In genomic region chr1:25247829-25248754, GRCh38 we compare ENCODE assay signal across 8 cellular contexts. TPM values are rescaled to one million over a fixed set of nuclear protein-coding genes. Genes with fewer than 3 reads are reported as not detected.
DNase-seq lines count a peak whose midpoint lies in the region; ATAC-seq, FAIRE-seq and TF ChIP-seq lines count a peak whose summit lies in the region.

No MANE protein-coding gene starts in this region.

- no peaks in the 10 kb centered on the region for H3K27me3 Mint-ChIP-seq in activated naive CD8-positive, alpha-beta T cell treated with anti-CD3 and anti-CD28 coated beads for 36 hours

- TF ChIP-seq CTCF in GM13976 (IDR thresholded peaks at IDR 0.05; ENCODE audit: borderline replicate concordance, control extremely low read depth, extremely low read depth, insufficient read depth, missing control alignments), result peak; percentile 23
- TF ChIP-seq CTCF in HepG2 (CRISPR knock-in tag; IDR thresholded peaks at IDR 0.05), result peak; percentile 73

- no peak for TF ChIP-seq POLR2A in HepG2 (IDR thresholded peaks at IDR 0.05; ENCODE audit: insufficient read depth in 1 of 2, low read depth in 2 of 2, low read length in 2 of 2)

- no peaks in the 10 kb centered on the region for H3K9me3 Mint-ChIP-seq in activated naive CD8-positive, alpha-beta T cell treated with anti-CD3 and anti-CD28 coated beads for 36 hours

- peaks cover 36% of the 10 kb centered on the region for H3K79me2 ChIP-seq in HepG2 (ENCODE audit: insufficient read depth, low read length)

- intact Hi-C loops in HepG2 (cut with micrococcal nuclease; ENCODE audit: unreplicated experiment), result loop anchor here (5.0 kb wide), 1 partner anchor 89 kb away; the partner anchor contains the start of gene TMEM50A

- H3K27ac Mint-ChIP-seq in activated naive CD8-positive, alpha-beta T cell treated with anti-CD3 and anti-CD28 coated beads for 36 hours, result peak overlapping the region; percentile 99

- TF ChIP-seq RAD21 in HepG2 (CRISPR knock-in tag; IDR thresholded peaks at IDR 0.05), result peak; percentile 61

- H3K9ac ChIP-seq in HepG2 (ENCODE audit: insufficient read depth, low read depth, low read length), result peak overlapping the region; percentile 69

- peaks cover 32% of the 10 kb centered on the region for H3K4me1 Mint-ChIP-seq in activated naive CD8-positive, alpha-beta T cell treated with anti-CD3 and anti-CD28 coated beads for 36 hours

- peaks cover 24% of the 10 kb centered on the region for H4K20me1 ChIP-seq in HepG2 (ENCODE audit: insufficient read depth, low read length)

- H3K4me1 ChIP-seq in HepG2 (ENCODE audit: insufficient read depth, low read length) (peaks cover 41% of the 10 kb centered on the region), urinary bladder (ENCODE audit: insufficient read depth) (peaks cover 2% of the 10 kb centered on the region)

- 37% methylated on average over 19 of the region's 30 CpGs for WGBS in HepG2 (ENCODE audit: low lambda C conversion rate)
- 21% methylated on average over 30 of the region's 30 CpGs for WGBS in urinary bladder

- H3K4me3 Mint-ChIP-seq in activated naive CD8-positive, alpha-beta T cell treated with anti-CD3 and anti-CD28 coated beads for 36 hours, result peak overlapping the region; percentile 88

- POLR2A ChIA-PET in HepG2 (lab: Yijun Ruan, JAX), result interaction anchor here (0.6 to 1.4 kb wide), 18 partner anchors 8 to 523 kb away, joined by 3 to 59 read pairs (median 3); partner anchors contain the start of genes LDLRAP1, SYF2 and TMEM50A

- peak overlapping the region; percentile 89 for H3K4me2 ChIP-seq in HepG2 (ENCODE audit: low read depth, low read length)

- BruUV-seq in HepG2 (replicated peaks; lab: Mats Ljungman, UMichigan), result no TSS peak

- no peaks in the 10 kb centered on the region; a peak in 1 of 5 replicates for H3K27me3 ChIP-seq in HepG2 (ENCODE audit: control insufficient read depth in 1 of 2, insufficient read depth in 2 of 2, low read length in 2 of 2)

- H3K4me3 ChIP-seq in HepG2 (replicated peaks in 1 of 3; ENCODE audit: insufficient read depth in 1 of 3, low read depth in 2 of 3, low read length in 3 of 3) (peak overlapping the region; percentile 68 to 96 (median 93)), urinary bladder (ENCODE audit: low read depth, low read length) (peak overlapping the region; percentile 51)

- in situ Hi-C loops in GM13976 (cut with MboI; ENCODE audit: low sequenced_read_pairs, unreplicated experiment), result loop anchor here (10.0 kb wide), 1 partner anchor 97 kb away; no protein-coding TSS in a partner anchor
- in situ Hi-C loops in HepG2 (cut with HindIII; ENCODE audit: extremely low pct_ligation_motif_present, low pct_unique_long_range_greater_than_20kb), result no loop called here

- DNase-seq in GM13976 (ENCODE audit: low spot score) (no peak), HepG2 (ENCODE audit: low spot score) (no peak), activated gamma-delta T cell treated with Interleukin-2 at 50 U/mL for 16 hours (no peak), NCI-H128 (lab: John Stamatoyannopoulos, UW; ENCODE audit: unreplicated experiment) (no peak)
- DNase-seq in activated naive CD8-positive, alpha-beta T cell treated with anti-CD3 and anti-CD28 coated beads for 36 hours, result no peak

- peak overlapping the region; percentile 19 for H2AFZ ChIP-seq in HepG2 (ENCODE audit: low read length)

- H3K27ac ChIP-seq in HepG2 (ENCODE audit: extremely low read length, insufficient read depth, low read length) (peak overlapping the region; percentile 84), urinary bladder (ENCODE audit: low read depth) (peak overlapping the region; percentile 70)

- H3K36me3 ChIP-seq in HepG2 (replicated peaks in 1 of 2; ENCODE audit: control insufficient read depth in 1 of 2, insufficient read depth in 2 of 2, low read length in 2 of 2) (peaks cover 4 to 19% of the 10 kb centered on the region in 2 experiments), urinary bladder (ENCODE audit: insufficient read depth) (no peaks in the 10 kb centered on the region)

- H3K9me3 ChIP-seq in HepG2 (ENCODE audit: low read length), result no peaks in the 10 kb centered on the region

- H3K36me3 Mint-ChIP-seq in activated naive CD8-positive, alpha-beta T cell treated with anti-CD3 and anti-CD28 coated beads for 36 hours, result peaks cover 34% of the 10 kb centered on the region

- no peak for FAIRE-seq in HepG2 (lab: Jason Lieb, UNC)

- ATAC-seq in HG02943 (IDR thresholded peaks at IDR 0.05; ENCODE audit: low read depth, unreplicated experiment), result peak; percentile 37
- ATAC-seq in HepG2, result peak; percentile 90
- ATAC-seq in GM21360 (IDR thresholded peaks at IDR 0.05; ENCODE audit: unreplicated experiment), result no peak

- CTCF ChIA-PET in HepG2 (lab: Yijun Ruan, JAX; ENCODE audit: low intra/inter-chr PET ratio, low total read pairs), result no interaction called here

- no peak for TF ChIP-seq EP300 in HepG2 (IDR thresholded peaks at IDR 0.05; ENCODE audit: low read depth in 2 of 2, low read length in 2 of 2)
- no peak for TF ChIP-seq EP300 in HepG2 (CRISPR knock-in tag; IDR thresholded peaks at IDR 0.05; ENCODE audit: borderline replicate concordance)

RNA-seq across cellular contexts. Expression of gene RSRP1, which starts 0.8 kb away (rescaled TPM):
- total RNA-seq in activated naive CD8-positive, alpha-beta T cell treated with anti-CD3 and anti-CD28 coated beads for 36 hours, result 10 to 100 TPM; 63.1 to 67.6 TPM
- total RNA-seq in HepG2 (2016; rRNA removed; fragmentation: Illumina TruSeq; extraction: Trizol) (11.3 and 52.8 TPM in 2 replicates), urinary bladder (126 TPM)
- 15.2 and 19.2 TPM in 2 replicates for total RNA-seq in HepG2 (2016; cell fraction: cytosol; rRNA removed; fragmentation: Illumina TruSeq; extraction: Trizol; ENCODE audit: low read depth)
- total RNA-seq in HepG2 (2016; cell fraction: insoluble cytoplasmic fraction; rRNA removed; fragmentation: Illumina TruSeq; extraction: Trizol), result 13.4 and 49.0 TPM in 2 replicates
- total RNA-seq in HepG2 (2016; cell fraction: membrane; rRNA removed; fragmentation: Illumina TruSeq; extraction: Trizol), result 5.7 and 7.6 TPM in 2 replicates
- total RNA-seq in HepG2 (2016; cell fraction: nucleus; rRNA removed; fragmentation: Illumina TruSeq; extraction: Trizol), result 132 and 140 TPM in 2 replicates
- polyA plus RNA-seq in HepG2 (2011; rRNA removed) (43.9 and 46.3 TPM in 2 replicates), urinary bladder (69.6 TPM)
- polyA plus RNA-seq in HepG2 (2011; cell fraction: cytosol; rRNA removed), result 9.7 and 11.5 TPM in 2 replicates
- polyA plus RNA-seq in HepG2 (2011; cell fraction: nucleus; rRNA removed), result 254 and 258 TPM in 2 replicates
- polyA plus RNA-seq in HepG2 (2012), result 40.8 and 53.9 TPM in 2 replicates
- 1.1 and 1.2 TPM in 2 replicates for polyA plus RNA-seq in HepG2 (2016; cell fraction: cytosol; fragmentation: Illumina TruSeq; extraction: Trizol; ENCODE audit: low read depth)
- polyA plus RNA-seq in HepG2 (2016; cell fraction: insoluble cytoplasmic fraction; fragmentation: Illumina TruSeq; extraction: Trizol; ENCODE audit: low read depth), result 8.3 and 10.7 TPM in 2 replicates
- polyA plus RNA-seq in HepG2 (2016; cell fraction: membrane; fragmentation: Illumina TruSeq; extraction: Trizol; ENCODE audit: low read depth), result 1.9 and 2.6 TPM in 2 replicates
- 163 and 167 TPM in 2 replicates for polyA plus RNA-seq in HepG2 (2016; cell fraction: nucleus; fragmentation: Illumina TruSeq; extraction: Trizol; ENCODE audit: insufficient read depth, low read depth)
- polyA minus RNA-seq in HepG2 (2011; rRNA and poly(A)+ RNA removed; ENCODE audit: low replicate concordance), result 31.5 and 61.3 TPM in 2 replicates
- polyA minus RNA-seq in HepG2 (2011; cell fraction: cytosol; rRNA and poly(A)+ RNA removed), result 8.5 and 15.8 TPM in 2 replicates
- 318 and 343 TPM in 2 replicates for polyA minus RNA-seq in HepG2 (2011; cell fraction: nucleus; rRNA and poly(A)+ RNA removed)

RNA-seq across cellular contexts. Expression of gene SYF2, which starts 15.8 kb away (rescaled TPM):
- 10 to 100 TPM; 34.8 to 36.6 TPM for total RNA-seq in activated naive CD8-positive, alpha-beta T cell treated with anti-CD3 and anti-CD28 coated beads for 36 hours
- total RNA-seq in HepG2 (2016; rRNA removed; fragmentation: Illumina TruSeq; extraction: Trizol) (34.1 and 42.8 TPM in 2 replicates), urinary bladder (54.7 TPM)
- 12.4 and 14.5 TPM in 2 replicates for total RNA-seq in HepG2 (2016; cell fraction: cytosol; rRNA removed; fragmentation: Illumina TruSeq; extraction: Trizol; ENCODE audit: low read depth)
- 35.1 and 45.3 TPM in 2 replicates for total RNA-seq in HepG2 (2016; cell fraction: insoluble cytoplasmic fraction; rRNA removed; fragmentation: Illumina TruSeq; extraction: Trizol)
- 18.7 and 22.7 TPM in 2 replicates for total RNA-seq in HepG2 (2016; cell fraction: membrane; rRNA removed; fragmentation: Illumina TruSeq; extraction: Trizol)
- 13.8 and 16.2 TPM in 2 replicates for total RNA-seq in HepG2 (2016; cell fraction: nucleus; rRNA removed; fragmentation: Illumina TruSeq; extraction: Trizol)
- polyA plus RNA-seq in HepG2 (2011; rRNA removed) (13.9 and 17.8 TPM in 2 replicates), urinary bladder (91.9 TPM)
- 6.6 and 9.6 TPM in 2 replicates for polyA plus RNA-seq in HepG2 (2011; cell fraction: cytosol; rRNA removed)
- polyA plus RNA-seq in HepG2 (2011; cell fraction: nucleus; rRNA removed), result 4.1 and 5.1 TPM in 2 replicates
- 31.0 and 38.9 TPM in 2 replicates for polyA plus RNA-seq in HepG2 (2012)
- polyA plus RNA-seq in HepG2 (2016; cell fraction: cytosol; fragmentation: Illumina TruSeq; extraction: Trizol; ENCODE audit: low read depth), result 8.7 and 9.4 TPM in 2 replicates
- 49.5 and 51.5 TPM in 2 replicates for polyA plus RNA-seq in HepG2 (2016; cell fraction: insoluble cytoplasmic fraction; fragmentation: Illumina TruSeq; extraction: Trizol; ENCODE audit: low read depth)
- 14.2 and 16.8 TPM in 2 replicates for polyA plus RNA-seq in HepG2 (2016; cell fraction: membrane; fragmentation: Illumina TruSeq; extraction: Trizol; ENCODE audit: low read depth)
- polyA plus RNA-seq in HepG2 (2016; cell fraction: nucleus; fragmentation: Illumina TruSeq; extraction: Trizol; ENCODE audit: insufficient read depth, low read depth), result 27.3 and 29.0 TPM in 2 replicates
- 2.9 and 3.2 TPM in 2 replicates for polyA minus RNA-seq in HepG2 (2011; rRNA and poly(A)+ RNA removed; ENCODE audit: low replicate concordance)
- 5.4 and 6.7 TPM in 2 replicates for polyA minus RNA-seq in HepG2 (2011; cell fraction: cytosol; rRNA and poly(A)+ RNA removed)
- 7.3 and 9.1 TPM in 2 replicates for polyA minus RNA-seq in HepG2 (2011; cell fraction: nucleus; rRNA and poly(A)+ RNA removed)

RNA-seq across cellular contexts. Expression of gene RHD, which starts 24.2 kb away (rescaled TPM):
- total RNA-seq in activated naive CD8-positive, alpha-beta T cell treated with anti-CD3 and anti-CD28 coated beads for 36 hours, result not detected
- total RNA-seq in HepG2 (2016; rRNA removed; fragmentation: Illumina TruSeq; extraction: Trizol), result not detected in 2 replicates
- total RNA-seq in HepG2 (2016; cell fraction: cytosol; rRNA removed; fragmentation: Illumina TruSeq; extraction: Trizol; ENCODE audit: low read depth), result not detected in 2 replicates
- total RNA-seq in HepG2 (2016; cell fraction: insoluble cytoplasmic fraction; rRNA removed; fragmentation: Illumina TruSeq; extraction: Trizol), result not detected in 2 replicates
- not detected in 2 replicates for total RNA-seq in HepG2 (2016; cell fraction: membrane; rRNA removed; fragmentation: Illumina TruSeq; extraction: Trizol)
- not detected in 2 replicates for total RNA-seq in HepG2 (2016; cell fraction: nucleus; rRNA removed; fragmentation: Illumina TruSeq; extraction: Trizol)
- 0.09 TPM in 1 of 2 replicates, not detected in the other for polyA plus RNA-seq in HepG2 (2011; rRNA removed)
- polyA plus RNA-seq in HepG2 (2011; cell fraction: cytosol; rRNA removed), result not detected in 2 replicates
- not detected in 2 replicates for polyA plus RNA-seq in HepG2 (2011; cell fraction: nucleus; rRNA removed)
- polyA plus RNA-seq in HepG2 (2012), result 0.09 and 0.20 TPM in 2 replicates
- not detected in 2 replicates for polyA plus RNA-seq in HepG2 (2016; cell fraction: cytosol; fragmentation: Illumina TruSeq; extraction: Trizol; ENCODE audit: low read depth)
- not detected in 2 replicates for polyA plus RNA-seq in HepG2 (2016; cell fraction: insoluble cytoplasmic fraction; fragmentation: Illumina TruSeq; extraction: Trizol; ENCODE audit: low read depth)
- not detected in 2 replicates for polyA plus RNA-seq in HepG2 (2016; cell fraction: membrane; fragmentation: Illumina TruSeq; extraction: Trizol; ENCODE audit: low read depth)
- not detected in 2 replicates for polyA plus RNA-seq in HepG2 (2016; cell fraction: nucleus; fragmentation: Illumina TruSeq; extraction: Trizol; ENCODE audit: insufficient read depth, low read depth)
- polyA minus RNA-seq in HepG2 (2011; rRNA and poly(A)+ RNA removed; ENCODE audit: low replicate concordance), result 0.35 TPM in 1 of 2 replicates, not detected in the other
- polyA minus RNA-seq in HepG2 (2011; cell fraction: cytosol; rRNA and poly(A)+ RNA removed), result not detected in 2 replicates
- not detected in 2 replicates for polyA minus RNA-seq in HepG2 (2011; cell fraction: nucleus; rRNA and poly(A)+ RNA removed)
- total RNA-seq in urinary bladder, result 0.69 TPM
- not detected for polyA plus RNA-seq in urinary bladder
